ENCODE assay signal across 20 cellular contexts in the genomic region with DNA sequence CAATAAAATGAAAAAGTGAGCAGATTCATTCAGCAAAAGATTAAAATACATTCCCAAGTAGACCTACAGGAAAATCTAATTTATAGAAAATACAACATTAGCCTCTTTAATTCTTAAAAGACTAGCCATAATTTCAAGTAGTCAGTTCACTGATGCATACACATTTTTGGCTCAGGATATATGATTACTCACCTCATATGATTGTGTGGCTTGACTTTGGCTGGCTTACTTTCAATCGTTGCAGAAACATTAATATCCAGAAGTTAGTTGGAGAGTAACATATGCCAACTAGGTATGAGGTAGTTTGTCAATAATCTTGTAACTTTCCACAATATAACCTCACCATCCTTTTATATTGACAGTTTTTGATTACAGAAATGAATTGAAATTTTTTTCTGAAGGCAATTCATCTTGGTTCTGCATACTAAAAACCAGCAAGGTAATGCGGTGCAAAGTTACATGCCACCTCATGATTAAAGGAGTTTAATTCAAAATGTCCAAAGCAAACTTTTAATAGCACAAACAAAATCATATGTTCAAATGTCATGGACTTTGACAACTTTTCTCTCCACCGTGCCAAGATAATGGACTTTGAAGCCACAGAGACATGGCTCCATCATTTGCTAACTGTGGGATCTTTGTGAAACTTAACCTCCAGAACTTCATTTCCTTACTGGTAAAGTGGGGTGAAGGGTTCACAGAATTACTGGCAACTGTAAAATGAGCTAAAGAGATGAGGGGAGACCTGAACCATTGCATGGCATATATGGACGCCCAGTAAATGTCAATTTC.
DNase-seq lines count a peak whose midpoint lies in the region; ATAC-seq, FAIRE-seq and TF ChIP-seq lines count a peak whose summit lies in the region.
"Had no signal": no experiment of that assay in that cellular context is flagged by ENCODE, and none has a peak within 500 bp of the region (broad histone marks: within the 10 kb centered on the region; RNA-seq: fewer than 3 reads in every experiment).

No MANE protein-coding gene starts in this region.

- peak; percentile 39 for DNase-seq in GM04503 (ENCODE audit: low read depth)
- peak; percentile 54 for DNase-seq in NCI-H226
- peak; percentile 46 for DNase-seq in bronchial epithelial cell (ENCODE audit: low read depth)
- no peak for DNase-seq in left lobe of liver (ENCODE audit: low spot score)
- DNase-seq in germinal center (ENCODE audit: low spot score) = no peak
- no peak for DNase-seq in superior temporal gyrus (ENCODE audit: extremely low spot score)
- DNase-seq in SKM-1 treated with dmso at 0.1 percent for 144 hours (lab: John Stamatoyannopoulos, UW; ENCODE audit: unreplicated experiment) = no peak
- DNase-seq in NCI-H2081 (lab: John Stamatoyannopoulos, UW) = no peak
- DNase-seq: activated CD4-positive, alpha-beta T cell treated with anti-CD3 and anti-CD28 coated beads for 36 hours; activated naive CD4-positive, alpha-beta T cell treated with anti-CD3 and anti-CD28 coated beads for 36 hours; caudate nucleus; DND-41; GOT3; heart left ventricle; kidney; NCI-H2107; SHP77; sigmoid colon; T-helper 9 cell had no signal

- H3K27me3 ChIP-seq in bronchial epithelial cell (ENCODE audit: control insufficient read depth, insufficient read depth, low read length) = no peaks in the 10 kb centered on the region
- H3K27me3 ChIP-seq: heart left ventricle, sigmoid colon had no signal

- H3K4me3 ChIP-seq in bronchial epithelial cell (ENCODE audit: low read depth, low read length) = no peak overlapping the region
- H3K4me3 ChIP-seq: heart left ventricle, sigmoid colon, thoracic aorta had no signal

- H3K36me3 ChIP-seq in bronchial epithelial cell (ENCODE audit: control insufficient read depth, insufficient read depth, low read length) = no peaks in the 10 kb centered on the region
- H3K36me3 ChIP-seq: heart left ventricle, sigmoid colon, thoracic aorta had no signal

- peak; percentile 54 for ATAC-seq in left lobe of liver
- ATAC-seq: activated CD4-positive, alpha-beta T cell treated with anti-CD3 and anti-CD28 coated beads for 36 hours; heart left ventricle had no signal

- no peak for FAIRE-seq in bronchial epithelial cell (lab: Jason Lieb, UNC)

- TF ChIP-seq CTCF in bronchial epithelial cell (IDR thresholded peaks at IDR 0.05; ENCODE audit: insufficient read depth, low read length, severe bottlenecking) = no peak

Comparison
In these comparisons a context has a peak if more than half of its experiments do, and no peak if none do; other contexts are left out.
1. DNase-seq: peak in GM04503 (single experiment), NCI-H226 (single experiment) and bronchial epithelial cell (single experiment); none in left lobe of liver (single experiment), germinal center (single experiment), superior temporal gyrus (single experiment), SKM-1 treated with dmso at 0.1 percent for 144 hours (single experiment) and NCI-H2081 (0 of 2).